ENCODE assay signal across 15 cellular contexts in genomic region chr4:26020896-26021295, GRCh38.
DNase-seq lines count a peak whose midpoint lies in the region; ATAC-seq and TF ChIP-seq lines count a peak whose summit lies in the region.
"Had no signal": no experiment of that assay in that cellular context is flagged by ENCODE, and none has a peak within 500 bp of the region (broad histone marks: within the 10 kb centered on the region; RNA-seq: fewer than 3 reads in every experiment).

No MANE protein-coding gene starts in this region.

- POLR2A ChIA-PET in CD4-positive, alpha-beta T cell (lab: Charles Lee): no interaction called here

- H3K27me3 ChIP-seq in RWPE2 (ENCODE audit: insufficient read depth, poor library complexity, severe bottlenecking): no peaks in the 10 kb centered on the region
- peaks cover under 1% of the 10 kb centered on the region for H3K27me3 ChIP-seq in CD4-positive, alpha-beta T cell (ENCODE audit: control insufficient read depth, insufficient read depth, low read length)
- H3K27me3 ChIP-seq: BLaER1 treated with 17β-estradiol and CSF1 and Interleukin-3, amounts not matched to agents 10 nM and 100 nM; gastroesophageal sphincter had no signal

- H3K4me1 ChIP-seq in RWPE2 (ENCODE audit: insufficient read depth, poor library complexity, severe bottlenecking): peaks cover 34% of the 10 kb centered on the region

- TF ChIP-seq CTCF in RWPE2 (IDR thresholded peaks at IDR 0.05; ENCODE audit: poor library complexity, severe bottlenecking): no peak
- no peak for TF ChIP-seq CTCF in CD4-positive, alpha-beta T cell (IDR thresholded peaks at IDR 0.05)

- intact Hi-C loops in sciatic nerve (cut with DNase I): loop anchor here (10.0 kb wide), 1 partner anchor 394 kb away; no protein-coding TSS in a partner anchor
- intact Hi-C loops in CD4-positive, alpha-beta T cell (cut with DNase I, micrococcal nuclease): no loop called here

- H3K36me3 ChIP-seq in RWPE2 (ENCODE audit: low read depth): no peaks in the 10 kb centered on the region
- H3K36me3 ChIP-seq: BLaER1 treated with 17β-estradiol and CSF1 and Interleukin-3, amounts not matched to agents 10 nM and 100 nM; gastroesophageal sphincter had no signal

- CTCF ChIA-PET in CD4-positive, alpha-beta T cell (lab: Charles Lee): no interaction called here

- peak; percentile 51 for DNase-seq in Caki2 (ENCODE audit: low read depth)
- no peak for DNase-seq in RWPE2 (ENCODE audit: low spot score)
- peak; percentile 49 for DNase-seq in fibroblast of gingiva (ENCODE audit: low read depth)
- no peak for DNase-seq in sciatic nerve (ENCODE audit: low spot score)
- DNase-seq in CD4-positive, alpha-beta T cell: no peak
- no peak for DNase-seq in NCI-H446 treated with DMSO at 0.1 percent for 48 hours (lab: John Stamatoyannopoulos, UW)
- DNase-seq in DMS 273 (lab: John Stamatoyannopoulos, UW; ENCODE audit: unreplicated experiment): no peak
- no peak for DNase-seq in ureter (ENCODE audit: low spot score)
- DNase-seq: H9, NCI-H1105, NCI-H69, RPMI8226 had no signal

- H3K27ac ChIP-seq in RWPE2 (ENCODE audit: poor library complexity, severe bottlenecking): peak overlapping the region; percentile 42
- no peak overlapping the region for H3K27ac ChIP-seq in CD4-positive, alpha-beta T cell (ENCODE audit: low read depth, low read length)

- H3K4me3 ChIP-seq in RWPE2 (ENCODE audit: severe bottlenecking): no peak overlapping the region
- H3K4me3 ChIP-seq: BLaER1 treated with 17β-estradiol and CSF1 and Interleukin-3, amounts not matched to agents 10 nM and 100 nM; gastroesophageal sphincter had no signal

- no peaks in the 10 kb centered on the region for H3K4me1 Mint-ChIP-seq in CD4-positive, alpha-beta T cell (ENCODE audit: low read depth)

- H3K4me3 Mint-ChIP-seq in CD4-positive, alpha-beta T cell: no peak overlapping the region
- H3K4me3 Mint-ChIP-seq: activated CD8-positive, alpha-beta T cell treated with anti-CD3 and anti-CD28 coated beads for 36 hours; H9 had no signal

- H3K9me3 ChIP-seq in RWPE2 (ENCODE audit: severe bottlenecking): no peaks in the 10 kb centered on the region
- H3K9me3 ChIP-seq in CD4-positive, alpha-beta T cell (ENCODE audit: control insufficient read depth, low read length): no peaks in the 10 kb centered on the region
- H3K9me3 ChIP-seq: gastroesophageal sphincter had no signal

- ATAC-seq in RWPE2 (ENCODE audit: low read depth) (peak; percentile 38; the same call in 2 of the 3 replicates), sciatic nerve (peak; percentile 60)
- no peak for ATAC-seq in CD4-positive, alpha-beta T cell (ENCODE audit: poor library complexity)
- ATAC-seq: gastroesophageal sphincter had no signal

- peaks cover 27% of the 10 kb centered on the region for H3K27me3 Mint-ChIP-seq in CD4-positive, alpha-beta T cell

- no peaks in the 10 kb centered on the region for H3K9me3 Mint-ChIP-seq in CD4-positive, alpha-beta T cell
- H3K9me3 Mint-ChIP-seq: activated CD8-positive, alpha-beta T cell treated with anti-CD3 and anti-CD28 coated beads for 36 hours had no signal

- no peak overlapping the region for H3K27ac Mint-ChIP-seq in CD4-positive, alpha-beta T cell
- H3K27ac Mint-ChIP-seq: activated CD8-positive, alpha-beta T cell treated with anti-CD3 and anti-CD28 coated beads for 36 hours; H9 had no signal

- no peaks in the 10 kb centered on the region for H3K36me3 Mint-ChIP-seq in CD4-positive, alpha-beta T cell (ENCODE audit: low read depth)

- in situ Hi-C loops in Caki2 (cut with HindIII; ENCODE audit: low pct_unique_long_range_greater_than_20kb, low sequenced_read_pairs): no loop called here

Comparison
In these comparisons a context has a peak if more than half of its experiments do, and no peak if none do; other contexts are left out.
1. DNase-seq: peak in Caki2 (single experiment) and fibroblast of gingiva (single experiment); none in RWPE2 (single experiment), sciatic nerve (single experiment), CD4-positive, alpha-beta T cell (0 of 10), NCI-H446 treated with DMSO at 0.1 percent for 48 hours (single experiment), DMS 273 (single experiment) and ureter (single experiment).